35 cellular contexts compared by ENCODE assay signal in the genomic region with DNA sequence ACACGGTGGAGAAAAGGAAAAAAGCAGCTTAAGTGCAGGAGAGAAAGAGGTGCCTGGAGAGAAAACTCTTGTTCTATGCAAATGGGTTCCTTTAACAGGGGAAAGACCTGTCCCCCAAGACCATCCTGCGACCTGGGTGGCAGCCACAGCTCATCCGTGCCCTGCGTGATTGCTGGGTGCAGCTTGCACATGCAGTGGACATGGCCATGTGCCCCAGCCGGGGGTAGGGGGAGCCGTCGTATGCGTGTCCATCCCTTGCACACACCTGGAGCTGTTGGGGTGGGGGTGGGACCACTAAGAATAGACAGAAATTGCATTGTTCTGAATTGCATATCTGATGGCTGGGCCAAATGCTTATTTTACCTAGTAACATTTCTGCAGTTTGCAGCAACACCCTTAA.
A peak's percentile ranks its signal among the peaks of the same experiment; 100 is the strongest.
DNase-seq lines count a peak whose midpoint lies in the region; ATAC-seq, FAIRE-seq and TF ChIP-seq lines count a peak whose summit lies in the region.
"Had no signal": no experiment of that assay in that cellular context is flagged by ENCODE, and none has a peak within 500 bp of the region (broad histone marks: within the 10 kb centered on the region; RNA-seq: fewer than 3 reads in every experiment).

No MANE protein-coding gene starts in this region.

- intact Hi-C loops in kidney (cut with DNase I) = no loop called here
- intact Hi-C loops in Right ventricle myocardium inferior (cut with DNase I) = no loop called here

- no peak overlapping the region for H3K4me3 Mint-ChIP-seq in chondrocyte (ENCODE audit: unreplicated experiment)
- H3K4me3 Mint-ChIP-seq: B cell; CD14-positive monocyte; CD4-positive, alpha-beta memory T cell; CD4-positive, alpha-beta T cell; CD4-positive, CD25-positive, alpha-beta regulatory T cell; CD8-positive, alpha-beta memory T cell; CD8-positive, alpha-beta T cell had no signal

- H3K9me3 ChIP-seq in kidney (ENCODE audit: control insufficient read depth in 1 of 2, low read length in 2 of 2) = no peaks in the 10 kb centered on the region
- H3K9me3 ChIP-seq: A549, BE2C, BLaER1, Caco-2 had no signal

- no peak for FAIRE-seq in kidney (lab: Jason Lieb, UNC)
- FAIRE-seq: A204.1, A549, D721Med had no signal

- no peak overlapping the region for H3K27ac Mint-ChIP-seq in chondrocyte (ENCODE audit: unreplicated experiment)
- H3K27ac Mint-ChIP-seq: B cell; CD14-positive monocyte; CD4-positive, alpha-beta memory T cell; CD4-positive, alpha-beta T cell; CD4-positive, CD25-positive, alpha-beta regulatory T cell; CD8-positive, alpha-beta memory T cell; CD8-positive, alpha-beta T cell had no signal

- H3K4me1 Mint-ChIP-seq in chondrocyte (ENCODE audit: low read depth) = no peaks in the 10 kb centered on the region
- H3K4me1 Mint-ChIP-seq: B cell; CD14-positive monocyte; CD4-positive, alpha-beta memory T cell; CD4-positive, CD25-positive, alpha-beta regulatory T cell; CD8-positive, alpha-beta memory T cell had no signal

- H3K27ac ChIP-seq in kidney (ENCODE audit: low read depth in 2 of 2, low read length in 2 of 2) = no peak overlapping the region
- H3K27ac ChIP-seq: 22Rv1; A549; BLaER1; BLaER1 treated with 17β-estradiol and CSF1 and Interleukin-3, amounts not matched to agents 10 nM and 100 nM; C4-2B had no signal

- H3K4me1 ChIP-seq in kidney (ENCODE audit: control insufficient read depth in 1 of 2, insufficient read depth in 1 of 2, low read depth in 1 of 2, low read length in 2 of 2) = no peaks in the 10 kb centered on the region
- H3K4me1 ChIP-seq: A549; BE2C; BLaER1; BLaER1 treated with 17β-estradiol and CSF1 and Interleukin-3, amounts not matched to agents 10 nM and 100 nM; Caco-2 had no signal

- H3K27me3 Mint-ChIP-seq in chondrocyte (ENCODE audit: low read depth) = peaks cover 2% of the 10 kb centered on the region
- H3K27me3 Mint-ChIP-seq: B cell; CD4-positive, alpha-beta memory T cell; CD4-positive, alpha-beta T cell; CD4-positive, CD25-positive, alpha-beta regulatory T cell; CD8-positive, alpha-beta memory T cell had no signal

- DNase-seq in chondrocyte (ENCODE audit: low spot score) = peak; percentile 94
- DNase-seq in iPS-NIHi7 (ENCODE audit: extremely low spot score) = peak; percentile 5
- DNase-seq in kidney = peak; percentile 64
- DNase-seq in pons (ENCODE audit: low spot score) = no peak
- no peak for DNase-seq in Right ventricle myocardium inferior (ENCODE audit: missing footprints)
- no peak for DNase-seq in cerebellar nuclear complex (lab: John Stamatoyannopoulos, UW)
- DNase-seq: 8988T; ACHN; AML-193; BE2C; C1 segment of cervical spinal cord; Caco-2; Calu3; CD4-positive, alpha-beta memory T cell; CD4-positive, alpha-beta T cell; CD4-positive, CD25-positive, alpha-beta regulatory T cell; CD8-positive, alpha-beta memory T cell; CD8-positive, alpha-beta T cell; COR-L47; DMS 273 treated with DMSO at 0.1 percent for 48 hours; DMS153; DMS53; DMS79; DMS79 treated with DMSO at 0.1 percent for 48 hours; DND-41; EL had no signal

- H3K36me3 Mint-ChIP-seq in chondrocyte (ENCODE audit: low read depth) = no peaks in the 10 kb centered on the region
- H3K36me3 Mint-ChIP-seq: CD14-positive monocyte; CD4-positive, alpha-beta memory T cell; CD4-positive, CD25-positive, alpha-beta regulatory T cell; CD8-positive, alpha-beta memory T cell; CD8-positive, alpha-beta T cell had no signal

- TF ChIP-seq CTCF in chondrocyte (IDR thresholded peaks at IDR 0.05) (no peak), kidney (IDR thresholded peaks at IDR 0.05; ENCODE audit: borderline replicate concordance, extremely low read depth, insufficient read depth) (no peak)

- H3K36me3 ChIP-seq in kidney (ENCODE audit: control insufficient read depth in 1 of 2, insufficient read depth in 2 of 2, low read length in 2 of 2) = no peaks in the 10 kb centered on the region
- H3K36me3 ChIP-seq: BE2C; BLaER1; BLaER1 treated with 17β-estradiol and CSF1 and Interleukin-3, amounts not matched to agents 10 nM and 100 nM had no signal

- H3K9ac ChIP-seq in kidney (ENCODE audit: low read length in 2 of 2) = no peak overlapping the region
- H3K9ac ChIP-seq: BLaER1; BLaER1 treated with 17β-estradiol and CSF1 and Interleukin-3, amounts not matched to agents 10 nM and 100 nM had no signal

- ATAC-seq in Right ventricle myocardium inferior = no peak
- ATAC-seq: A549; CD8-positive, alpha-beta T cell had no signal

- H3K4me3 ChIP-seq in kidney (ENCODE audit: low read length in 2 of 2) = no peak overlapping the region
- H3K4me3 ChIP-seq: A549; BLaER1; BLaER1 treated with 17β-estradiol and CSF1 and Interleukin-3, amounts not matched to agents 10 nM and 100 nM had no signal

- peaks cover 3% of the 10 kb centered on the region for H3K9me3 Mint-ChIP-seq in chondrocyte (ENCODE audit: low read depth)
- H3K9me3 Mint-ChIP-seq: CD4-positive, alpha-beta T cell; CD8-positive, alpha-beta memory T cell; CD8-positive, alpha-beta T cell had no signal

Comparison
In these comparisons a context has a peak if more than half of its experiments do, and no peak if none do; other contexts are left out.
1. DNase-seq: peak in chondrocyte (single experiment), iPS-NIHi7 (single experiment) and kidney (single experiment); none in pons (single experiment), Right ventricle myocardium inferior (single experiment) and cerebellar nuclear complex (0 of 2).